Comparison of ENCODE assay signal across 8 cellular contexts in genomic region chr18:35005963-35006577, GRCh38. TPM values are rescaled to one million over a fixed set of nuclear protein-coding genes. Genes with fewer than 3 reads are reported as not detected.
DNase-seq lines count a peak whose midpoint lies in the region; ATAC-seq and TF ChIP-seq lines count a peak whose summit lies in the region.

No MANE protein-coding gene starts in this region.

- no peak for TF ChIP-seq POLR2A in sigmoid colon (IDR thresholded peaks at IDR 0.05)

- H3K36me3 ChIP-seq in sigmoid colon = no peaks in the 10 kb centered on the region

- peak; percentile 50 to 68 (median 62) for TF ChIP-seq CTCF in sigmoid colon (IDR thresholded peaks at IDR 0.05)

- H3K4me1 ChIP-seq in right cardiac atrium (ENCODE audit: control insufficient read depth, insufficient read depth, low read length) (no peaks in the 10 kb centered on the region), sigmoid colon (no peaks in the 10 kb centered on the region)

- H3K27me3 ChIP-seq in right cardiac atrium (ENCODE audit: control insufficient read depth, insufficient read depth) (no peaks in the 10 kb centered on the region), sigmoid colon (no peaks in the 10 kb centered on the region)

- no peak for TF ChIP-seq EP300 in sigmoid colon (IDR thresholded peaks at IDR 0.05)

- peak; percentile 75 for DNase-seq in D341Med (ENCODE audit: low spot score)
- DNase-seq in GM19238 (ENCODE audit: insufficient read length, low spot score) = peak; percentile 8
- DNase-seq in NCI-H2227 treated with DMSO at 0.1 percent for 48 hours (lab: John Stamatoyannopoulos, UW) = peak; percentile 64
- DNase-seq in amniotic stem cell (lab: John Stamatoyannopoulos, UW) = peak; percentile 44
- no peak for DNase-seq in right cardiac atrium
- no peak for DNase-seq in sigmoid colon
- no peak for DNase-seq in activated naive CD4-positive, alpha-beta T cell treated with anti-CD3 and anti-CD28 coated beads, Interleukin-2, amount 50 U/mL, for 16 hours

- no peak overlapping the region for H3K4me3 ChIP-seq in right cardiac atrium (ENCODE audit: low read length)
- no peak overlapping the region for H3K4me3 ChIP-seq in sigmoid colon

- ATAC-seq in HG03280 (IDR thresholded peaks at IDR 0.05; ENCODE audit: unreplicated experiment) (peak; percentile 91), right cardiac atrium (peak; percentile 87 to 92)

- no peak overlapping the region for H3K27ac ChIP-seq in right cardiac atrium (ENCODE audit: low read length)
- H3K27ac ChIP-seq in sigmoid colon = no peak overlapping the region

- H3K9me3 ChIP-seq in right cardiac atrium (ENCODE audit: control insufficient read depth, low read length) (no peaks in the 10 kb centered on the region), sigmoid colon (no peaks in the 10 kb centered on the region)

- intact Hi-C loops in right cardiac atrium (cut with DNase I) = loop anchor here (5.0 to 10.0 kb wide), 3 partner anchors 136 to 339 kb away; partner anchors contain the start of gene ZNF24 (in 1 of the 4)
- intact Hi-C loops in sigmoid colon (cut with DNase I) = loop anchor here (1.0 kb wide), 1 partner anchor 138 kb away; no protein-coding TSS in a partner anchor

- WGBS in right cardiac atrium = 51% methylated on average over 7 of the region's 7 CpGs
- 61 to 70% methylated on average over 7 of the region's 7 CpGs for WGBS in sigmoid colon, 2 donors

RNA-seq across cellular contexts. Expression of gene MAPRE2, which starts 35.1 kb away (rescaled TPM):
- total RNA-seq in right cardiac atrium = 100 to 1,000 TPM in 1 of 4 donors, 10 to 100 TPM in 3; 86.2 to 108 (median 92.0) TPM
- polyA plus RNA-seq in right cardiac atrium = 52.8 TPM
- total RNA-seq in sigmoid colon = 10 to 100 TPM; 14.0 to 31.6 (median 27.9) TPM
- polyA plus RNA-seq in sigmoid colon = 10 to 100 TPM; 16.8 to 21.0 (median 19.1) TPM

Comparison
In these comparisons a context has a peak if more than half of its experiments do, and no peak if none do; other contexts are left out.
1. DNase-seq: peak in D341Med (single experiment), GM19238 (single experiment), NCI-H2227 treated with DMSO at 0.1 percent for 48 hours (single experiment) and amniotic stem cell (single experiment); none in right cardiac atrium (0 of 3), sigmoid colon (single experiment) and activated naive CD4-positive, alpha-beta T cell treated with anti-CD3 and anti-CD28 coated beads, Interleukin-2, amount 50 U/mL, for 16 hours (single experiment).